In genomic region chr1:181551249-181551648, GRCh38 we compare ENCODE assay signal across 18 cellular contexts.
A peak's percentile ranks its signal among the peaks of the same experiment; 100 is the strongest.
DNase-seq lines count a peak whose midpoint lies in the region; ATAC-seq, FAIRE-seq and TF ChIP-seq lines count a peak whose summit lies in the region.
"Had no signal": no experiment of that assay in that cellular context is flagged by ENCODE, and none has a peak within 500 bp of the region (broad histone marks: within the 10 kb centered on the region; RNA-seq: fewer than 3 reads in every experiment).

No MANE protein-coding gene starts in this region.

- no peaks in the 10 kb centered on the region for H3K4me1 ChIP-seq in GM12878 (ENCODE audit: control insufficient read depth, insufficient read depth, low read length)
- H3K4me1 ChIP-seq: SJCRH30, tibial artery had no signal

- no TSS peak for BruUV-seq in GM12878 (replicated peaks; lab: Mats Ljungman, UMichigan)

- CTCF ChIA-PET in GM12878 (lab: Yijun Ruan, JAX): interaction anchor here (1.3 to 5.4 kb wide), 3 partner anchors 7 to 15 kb away, joined by 3 to 18 read pairs (median 4); no protein-coding TSS in a partner anchor

- no peak for TF ChIP-seq CTCF in GM12878 (IDR thresholded peaks at IDR 0.05 in 2 of 3, conservative IDR thresholded peaks at IDR 0.05 in 1 of 3; ENCODE audit: control insufficient read depth in 2 of 3, extremely low read depth in 1 of 3, insufficient read depth in 1 of 3, low read depth in 3 of 3, low read length in 3 of 3)

- peak; percentile 13 for DNase-seq in NCI-H345 (lab: John Stamatoyannopoulos, UW)
- no peak for DNase-seq in NCI-H345 treated with DMSO at 0.1 percent for 48 hours (lab: John Stamatoyannopoulos, UW; ENCODE audit: unreplicated experiment)
- DNase-seq in GM12878 (ENCODE audit: low read depth, low spot score): no peak
- DNase-seq in left kidney (ENCODE audit: low read depth, low spot score): peak; percentile 53
- peak; percentile 62 for DNase-seq in superior temporal gyrus (ENCODE audit: extremely low spot score)
- DNase-seq in GDM1 (lab: John Stamatoyannopoulos, UW): no peak
- no peak for DNase-seq in GM19239 (ENCODE audit: insufficient read length, low spot score)
- DNase-seq in HuH-7 (ENCODE audit: low spot score): no peak
- DNase-seq: activated CD8-positive, alpha-beta memory T cell treated with anti-CD3 and anti-CD28 coated beads, Interleukin-2, amount 10 ng/mL, durations not matched to agents 7 days and 5 days; activated naive CD4-positive, alpha-beta T cell treated with anti-CD3 and anti-CD28 coated beads, Interleukin-2, amount 50 U/mL, for 16 hours; naive thymus-derived CD8-positive, alpha-beta T cell; NCI-H1048; SJCRH30; tibial artery had no signal

- RAD21 ChIA-PET in GM12878 (lab: Charles Lee; ENCODE audit: unreplicated experiment): no interaction called here

- no peak for TF ChIP-seq EP300 in GM12878 (IDR thresholded peaks at IDR 0.05; ENCODE audit: borderline replicate concordance in 1 of 2, control insufficient read depth in 1 of 2, low read depth in 2 of 2, low read length in 2 of 2)

- H3K4me2 ChIP-seq in GM12878 (ENCODE audit: control insufficient read depth, insufficient read depth): no peak overlapping the region

- no peak for TF ChIP-seq RAD21 in GM12878 (IDR thresholded peaks at IDR 0.05; ENCODE audit: insufficient read depth, low read depth, low read length)

- no peaks in the 10 kb centered on the region for H3K27me3 ChIP-seq in GM12878 (replicated peaks in 1 of 2; ENCODE audit: control insufficient read depth in 2 of 2, insufficient read depth in 2 of 2, low read length in 1 of 2)
- H3K27me3 ChIP-seq: SJCRH30 had no signal

- TF ChIP-seq POLR2A in GM12878 (IDR thresholded peaks at IDR 0.05; ENCODE audit: low read depth, low read length): no peak

- H3K4me3 ChIP-seq in GM12878: no peak overlapping the region
- H3K4me3 ChIP-seq: SJCRH30, skin epidermis, tibial artery had no signal

- no peak overlapping the region for H3K27ac ChIP-seq in GM12878 (ENCODE audit: control insufficient read depth, insufficient read depth)
- H3K27ac ChIP-seq: SJCRH30, skin epidermis, tibial artery had no signal

- SMC1A ChIA-PET in GM12878 (lab: Charles Lee; ENCODE audit: uncharacterized antibody, unreplicated experiment): interaction anchor here (0.6 to 2.4 kb wide), 3 partner anchors 15 to 63 kb away, joined by 3 to 7 read pairs (median 3); no protein-coding TSS in a partner anchor

- no peaks in the 10 kb centered on the region for H3K79me2 ChIP-seq in GM12878 (ENCODE audit: control insufficient read depth, insufficient read depth, low read length)

- H3K9ac ChIP-seq in GM12878 (ENCODE audit: control insufficient read depth, insufficient read depth, low read length): no peak overlapping the region

- FAIRE-seq in GM12878 (lab: Jason Lieb, UNC): no peak
- FAIRE-seq in GM19239 (lab: Jason Lieb, UNC): no peak
- FAIRE-seq: GM12891, islet of Langerhans had no signal

- intact Hi-C loops in GM12878 (cut with micrococcal nuclease; ENCODE audit: unreplicated experiment): no loop called here

- H4K20me1 ChIP-seq in GM12878 (ENCODE audit: control insufficient read depth, insufficient read depth): no peaks in the 10 kb centered on the region

- H3K9me3 ChIP-seq in GM12878 (replicated peaks; ENCODE audit: control insufficient read depth, insufficient read depth, low read length): no peaks in the 10 kb centered on the region
- H3K9me3 ChIP-seq: SJCRH30, tibial artery had no signal

- no peaks in the 10 kb centered on the region for H3K36me3 ChIP-seq in GM12878 (ENCODE audit: control insufficient read depth in 2 of 2, insufficient read depth in 2 of 2, low read length in 1 of 2)
- H3K36me3 ChIP-seq: SJCRH30, tibial artery had no signal

- in situ Hi-C loops in GM12878 (cut with MboI): no loop called here

- H2AFZ ChIP-seq in GM12878 (ENCODE audit: control insufficient read depth, low read depth, low read length): no peak overlapping the region

- no peak for ATAC-seq in GM12878
- ATAC-seq: activated CD8-positive, alpha-beta memory T cell treated with anti-CD3 and anti-CD28 coated beads, Interleukin-2, amount 10 ng/mL, durations not matched to agents 7 days and 5 days; HCT116; naive thymus-derived CD8-positive, alpha-beta T cell had no signal

- 69% methylated on average over 6 of the region's 6 CpGs for WGBS in GM12878 (ENCODE audit: insufficient coverage, insufficient replicate concordance, low lambda C conversion rate, missing lambda C conversion rate)

- POLR2A ChIA-PET in GM12878 (lab: Charles Lee): interaction anchor here (0.9 kb wide), 1 partner anchor 215 kb away, joined by 3 read pairs; no protein-coding TSS in a partner anchor

TF ChIP-seq in GM12878, 131 proteins besides CTCF, POLR2A, EP300 and RAD21:
- TF ChIP-seq BMI1 (IDR thresholded peaks at IDR 0.05; ENCODE audit: borderline replicate concordance) (peak; percentile 61; the same call in 1 of the 2 replicates), HSF1 (IDR thresholded peaks at IDR 0.05; ENCODE audit: low read depth, low read length) (no peak)

Comparison
In these comparisons a context has a peak if more than half of its experiments do, and no peak if none do; other contexts are left out.
1. DNase-seq: peak in NCI-H345 (single experiment), left kidney (single experiment) and superior temporal gyrus (single experiment); none in NCI-H345 treated with DMSO at 0.1 percent for 48 hours (single experiment), GM12878 (single experiment), GDM1 (single experiment), GM19239 (single experiment) and HuH-7 (single experiment).